1 cellular context compared by ENCODE assay signal in genomic region chr10:110859206-110859946, GRCh38.
TF ChIP-seq lines count a peak whose summit lies in the region.

No MANE protein-coding gene starts in this region.

TF ChIP-seq in HepG2, 621 proteins besides CTCF, POLR2A, EP300 and RAD21 (continued from another document):
- TF ChIP-seq ZNF800 (CRISPR knock-in tag; IDR thresholded peaks at IDR 0.05) = no peak
